In the genomic region with DNA sequence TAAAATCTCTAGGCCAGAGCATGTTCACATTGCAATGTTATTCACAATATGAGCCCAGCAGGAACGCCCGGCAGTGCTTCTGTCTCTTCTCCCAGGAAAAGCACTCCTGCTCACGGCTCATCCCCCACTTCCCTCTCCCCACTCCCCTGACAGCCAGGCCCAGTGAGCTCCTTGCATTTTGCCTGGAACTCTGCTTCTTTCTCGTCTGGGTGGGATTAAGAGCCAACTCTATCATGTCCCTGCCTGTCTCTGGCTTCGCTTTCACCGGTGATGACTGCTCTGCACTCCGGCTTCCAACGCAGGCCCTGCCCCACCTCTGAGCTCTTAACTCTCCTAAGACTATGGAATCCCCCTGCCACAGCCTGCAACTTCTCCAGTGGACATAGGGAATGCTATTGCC, we compare ENCODE assay signal across 14 cellular contexts. TPM values are rescaled to one million over a fixed set of nuclear protein-coding genes. Genes with fewer than 3 reads are reported as not detected.
"Had no signal": no experiment of that assay in that cellular context is flagged by ENCODE, and none has a peak within 500 bp of the region (broad histone marks: within the 10 kb centered on the region; RNA-seq: fewer than 3 reads in every experiment).

No MANE protein-coding gene starts in this region.

- DNase-seq: activated CD4-positive, alpha-beta T cell treated with anti-CD3 and anti-CD28 coated beads, Interleukin-2, amount 50 U/mL, for 1 hour; activated naive CD4-positive, alpha-beta T cell treated with Interleukin-2 at 50 U/mL for 16 hours; aorta; endodermal cell; hippocampal formation; left ventricle myocardium inferior; mesenchymal stem cell; stimulated activated CD4-positive, alpha-beta T cell treated with anti-CD3 and anti-CD28 coated beads, Interleukin-4, amount 100 ng/mL, for 4 hours; stimulated activated naive CD8-positive, alpha-beta T cell treated with anti-CD3 and anti-CD28 coated beads, Interleukin-15, Interleukin-2, amounts not matched to agents 100 U/mL and 50 U/mL, for 24 hours; upper lobe of left lung had no signal

- H3K27ac ChIP-seq: left ventricle myocardium inferior, parathyroid adenoma, SK-N-MC, upper lobe of left lung had no signal

- H3K36me3 ChIP-seq: left ventricle myocardium inferior, upper lobe of left lung had no signal

- H3K4me3 ChIP-seq: left ventricle myocardium inferior, SK-N-MC, upper lobe of left lung had no signal

- H3K27ac Mint-ChIP-seq: activated T-helper 1 cell treated with anti-CD3 and anti-CD28 coated beads, Interleukin-12 subunit alpha, Interleukin-12 subunit beta, Interleukin-2, Interleukin-4 antibody, amounts not matched to agents 30 ng/mL and 10 ng/mL and 1 ng/mL, durations not matched to agents 14 hours and 24 hours and 36 hours; endodermal cell had no signal

- H3K4me1 ChIP-seq: parathyroid adenoma had no signal

- H3K9me3 ChIP-seq: left ventricle myocardium inferior, upper lobe of left lung had no signal

- H3K4me3 Mint-ChIP-seq: activated T-helper 1 cell treated with anti-CD3 and anti-CD28 coated beads, Interleukin-12 subunit alpha, Interleukin-12 subunit beta, Interleukin-2, Interleukin-4 antibody, amounts not matched to agents 30 ng/mL and 10 ng/mL and 1 ng/mL, durations not matched to agents 14 hours and 24 hours and 36 hours; endodermal cell had no signal

- ATAC-seq: stimulated activated naive CD8-positive, alpha-beta T cell treated with anti-CD3 and anti-CD28 coated beads, Interleukin-15, Interleukin-2, amounts not matched to agents 100 U/mL and 50 U/mL, for 24 hours had no signal

- H3K9me3 Mint-ChIP-seq: activated T-helper 1 cell treated with anti-CD3 and anti-CD28 coated beads, Interleukin-12 subunit alpha, Interleukin-12 subunit beta, Interleukin-2, Interleukin-4 antibody, amounts not matched to agents 30 ng/mL and 10 ng/mL and 1 ng/mL, durations not matched to agents 14 hours and 24 hours and 36 hours; endodermal cell had no signal

RNA-seq across cellular contexts. Expression of a gene that starts 2.5 kb away (rescaled TPM):
- total RNA-seq: left ventricle myocardium inferior had no signal
- polyA plus RNA-seq: neural cell had no signal
